In genomic region chr2:10335046-10335840, GRCh38 we compare ENCODE assay signal across 25 cellular contexts.
"Had no signal": no experiment of that assay in that cellular context is flagged by ENCODE, and none has a peak within 500 bp of the region (broad histone marks: within the 10 kb centered on the region; RNA-seq: fewer than 3 reads in every experiment).

No MANE protein-coding gene starts in this region.

- ATAC-seq: activated naive CD4-positive, alpha-beta T cell treated with anti-CD3 and anti-CD28 coated beads, Interleukin-2, amount 50 U/mL, for 72 hours; activated T-cell treated with anti-CD3 and anti-CD28 coated beads, Interleukin-2, amount 50 U/mL, for 72 hours; gastroesophageal sphincter; left cardiac atrium; WTC11 had no signal

- H3K4me3 Mint-ChIP-seq: activated T-cell treated with anti-CD3 and anti-CD28 coated beads, Interleukin-2, amount 50 U/mL, for 72 hours; naive B cell; stimulated activated naive CD8-positive, alpha-beta T cell treated with anti-CD3 and anti-CD28 coated beads, Interleukin-15, Interleukin-2, amounts not matched to agents 100 ng/mL and 50 ng/mL, for 24 hours; WTC11 had no signal

- H3K27me3 ChIP-seq: esophagus squamous epithelium, gastroesophageal sphincter, ovary, right atrium auricular region, thyroid gland had no signal

- H3K27ac Mint-ChIP-seq: activated naive CD4-positive, alpha-beta T cell treated with anti-CD3 and anti-CD28 coated beads, Interleukin-2, amount 50 U/mL, for 72 hours; activated T-cell treated with anti-CD3 and anti-CD28 coated beads, Interleukin-2, amount 50 U/mL, for 72 hours; stimulated activated naive CD8-positive, alpha-beta T cell treated with anti-CD3 and anti-CD28 coated beads, Interleukin-15, Interleukin-2, amounts not matched to agents 100 ng/mL and 50 ng/mL, for 24 hours; WTC11 had no signal

- H3K4me3 ChIP-seq: coronary artery, esophagus squamous epithelium, gastroesophageal sphincter, ovary, psoas muscle, right atrium auricular region, thyroid gland had no signal

- DNase-seq: activated CD4-positive, alpha-beta T cell treated with anti-CD3 and anti-CD28 coated beads, Interleukin-2, amount 50 U/mL, for 4 hours; activated effector memory CD4-positive, alpha-beta T cell treated with anti-CD3 and anti-CD28 coated beads, Interleukin-2, amount 50 U/mL, for 16 hours; activated T-cell treated with anti-CD3 and anti-CD28 coated beads, Interleukin-2, amount 50 U/mL, for 72 hours; amygdala; cerebellar nuclear complex; esophagus squamous epithelium; head of caudate nucleus; left cardiac atrium; mesenchymal stem cell; naive B cell; ovary; stimulated activated CD4-positive, alpha-beta T cell treated with anti-CD3 and anti-CD28 coated beads, Interleukin-12 subunit alpha, Interleukin-12 subunit beta, amount 100 ng/mL, for 4 hours; stimulated activated CD4-positive, alpha-beta T cell treated with anti-CD3 and anti-CD28 coated beads, Interleukin-4, amount 100 ng/mL, for 4 hours; substantia nigra; T-helper 9 cell; thyroid gland had no signal

- H3K9me3 Mint-ChIP-seq: activated naive CD4-positive, alpha-beta T cell treated with anti-CD3 and anti-CD28 coated beads, Interleukin-2, amount 50 U/mL, for 72 hours; activated T-cell treated with anti-CD3 and anti-CD28 coated beads, Interleukin-2, amount 50 U/mL, for 72 hours; stimulated activated naive CD8-positive, alpha-beta T cell treated with anti-CD3 and anti-CD28 coated beads, Interleukin-15, Interleukin-2, amounts not matched to agents 100 ng/mL and 50 ng/mL, for 24 hours had no signal

- H3K27me3 Mint-ChIP-seq: naive B cell; stimulated activated naive CD8-positive, alpha-beta T cell treated with anti-CD3 and anti-CD28 coated beads, Interleukin-15, Interleukin-2, amounts not matched to agents 100 ng/mL and 50 ng/mL, for 24 hours had no signal

- H3K36me3 ChIP-seq: ovary, right atrium auricular region, thyroid gland had no signal

- FAIRE-seq: bronchial epithelial cell, islet of Langerhans had no signal

- H3K9me3 ChIP-seq: ovary, thyroid gland had no signal

- H3K27ac ChIP-seq: coronary artery, esophagus squamous epithelium, gastroesophageal sphincter, ovary, psoas muscle, right atrium auricular region, thyroid gland had no signal
